23 cellular contexts compared by ENCODE assay signal in genomic region chr11:124915541-124916369, GRCh38. TPM values are rescaled to one million over a fixed set of nuclear protein-coding genes. Genes with fewer than 3 reads are reported as not detected.
DNase-seq lines count a peak whose midpoint lies in the region; ATAC-seq, FAIRE-seq and TF ChIP-seq lines count a peak whose summit lies in the region.
"Had no signal": no experiment of that assay in that cellular context is flagged by ENCODE, and none has a peak within 500 bp of the region (broad histone marks: within the 10 kb centered on the region; RNA-seq: fewer than 3 reads in every experiment).

No MANE protein-coding gene starts in this region.

- no peak overlapping the region for H3K18ac ChIP-seq in IMR-90 (ENCODE audit: low read depth, low read length)

- H4K91ac ChIP-seq in IMR-90 (ENCODE audit: insufficient read depth, low read depth, low read length): no peak overlapping the region; the same call in 1 of the 2 replicates

- H3K4me2 ChIP-seq in IMR-90 (ENCODE audit: low read depth, low read length): no peak overlapping the region

- H3K27me3 ChIP-seq in AG04450 (ENCODE audit: control insufficient read depth, insufficient read depth, low read length): no peaks in the 10 kb centered on the region
- no peaks in the 10 kb centered on the region for H3K27me3 ChIP-seq in IMR-90 (ENCODE audit: control insufficient read depth, insufficient read depth, low read length)
- no peaks in the 10 kb centered on the region for H3K27me3 ChIP-seq in bronchial epithelial cell (ENCODE audit: control insufficient read depth, insufficient read depth, low read length)
- H3K27me3 ChIP-seq: MG63, right atrium auricular region had no signal

- dilution Hi-C loops in IMR-90 (cut with HindIII; ENCODE audit: low sequenced_read_pairs, unreplicated experiment): no loop called here

- H2BK15ac ChIP-seq in IMR-90 (ENCODE audit: low read depth, low read length): peak overlapping the region; percentile 47; the same call in 1 of the 3 replicates

- peaks cover 0 to 3% of the 10 kb centered on the region in 2 experiments; a peak in 1 of 4 replicates for H3K79me1 ChIP-seq in IMR-90 (ENCODE audit: low read depth in 1 of 2, low read length in 2 of 2)

- H3K36me3 ChIP-seq in IMR-90 (ENCODE audit: control insufficient read depth, insufficient read depth, low read length): no peaks in the 10 kb centered on the region
- no peaks in the 10 kb centered on the region for H3K36me3 ChIP-seq in bronchial epithelial cell (ENCODE audit: control insufficient read depth, insufficient read depth, low read length)
- H3K36me3 ChIP-seq in mucosa of descending colon (ENCODE audit: low read depth): no peaks in the 10 kb centered on the region
- H3K36me3 ChIP-seq: esophagus squamous epithelium, MG63, right atrium auricular region, stomach had no signal

- TF ChIP-seq CTCF in AG04450 (IDR thresholded peaks at IDR 0.05; ENCODE audit: low read depth, low read length) (no peak), IMR-90 (conservative IDR thresholded peaks at IDR 0.05; ENCODE audit: low read depth, low read length) (no peak), bronchial epithelial cell (IDR thresholded peaks at IDR 0.05; ENCODE audit: insufficient read depth, low read length, severe bottlenecking) (no peak), mucosa of descending colon (IDR thresholded peaks at IDR 0.05) (no peak)

- peaks cover 24% of the 10 kb centered on the region; the same call in 1 of the 2 replicates for H3K9me1 ChIP-seq in IMR-90 (ENCODE audit: insufficient read depth, low read length)

- peak overlapping the region; percentile 86 for H2BK120ac ChIP-seq in IMR-90 (ENCODE audit: low read depth, low read length)

- no peak overlapping the region for H2AK9ac ChIP-seq in IMR-90 (replicated peaks; ENCODE audit: low read depth, low read length, poor library complexity)

- in situ Hi-C loops in IMR-90 (cut with MboI; ENCODE audit: low sequenced_read_pairs): no loop called here

- POLR2A ChIA-PET in AG04450 (lab: Yijun Ruan, JAX): interaction anchor here (0.6 to 1.5 kb wide), 2 partner anchors 11 to 20 kb away, joined by 3 to 16 read pairs; partner anchors contain the start of gene HEPACAM
- POLR2A ChIA-PET in IMR-90 (lab: Charles Lee; ENCODE audit: unreplicated experiment): no interaction called here

- no peak overlapping the region for H3K56ac ChIP-seq in IMR-90 (ENCODE audit: extremely low read depth, insufficient read depth, low read length)

- H3K9me3 ChIP-seq in AG04450 (ENCODE audit: control insufficient read depth, insufficient read depth, low read length): peaks cover 7% of the 10 kb centered on the region
- H3K9me3 ChIP-seq in IMR-90 (ENCODE audit: control insufficient read depth, insufficient read depth, low read length): peaks cover 4% of the 10 kb centered on the region; the same call in 1 of the 2 replicates
- peaks cover 2% of the 10 kb centered on the region for H3K9me3 ChIP-seq in mucosa of descending colon
- H3K9me3 ChIP-seq: right atrium auricular region had no signal

- H4K20me1 ChIP-seq in IMR-90 (ENCODE audit: insufficient read depth, low read length): no peaks in the 10 kb centered on the region

- no TSS peak for BruUV-seq in IMR-90 (replicated peaks; lab: Mats Ljungman, UMichigan)

- no CpG with 5 or more reads among the region's 3 CpGs for WGBS in IMR-90 (ENCODE audit: extremely low coverage in 2 of 2, insufficient read length in 1 of 2), 2 experiments

- peak overlapping the region; percentile 95 for H2AK5ac ChIP-seq in IMR-90 (ENCODE audit: low read depth, low read length)

- intact Hi-C loops in IMR-90 (cut with micrococcal nuclease) (no loop called here), mucosa of descending colon (cut with DNase I, micrococcal nuclease) (no loop called here)

- peak overlapping the region; percentile 52 for H3K27ac ChIP-seq in AG04450 (ENCODE audit: low read depth, low read length)
- no peak overlapping the region for H3K27ac ChIP-seq in IMR-90 (ENCODE audit: insufficient read depth, low read length)
- H3K27ac ChIP-seq: esophagus squamous epithelium, right atrium auricular region, stomach had no signal

- H2BK20ac ChIP-seq in IMR-90 (ENCODE audit: low read depth, low read length): peak overlapping the region; percentile 73; the same call in 1 of the 2 replicates

- no peak for TF ChIP-seq POLR2A in IMR-90 (IDR thresholded peaks at IDR 0.05; ENCODE audit: low read depth, low read length)

- ATAC-seq in IMR-90 (ENCODE audit: low read depth) (no peak), HG03108 (IDR thresholded peaks at IDR 0.05; ENCODE audit: unreplicated experiment) (no peak), GM18909 (IDR thresholded peaks at IDR 0.05; ENCODE audit: poor library complexity, unreplicated experiment) (no peak), mucosa of descending colon (no peak)

- H3K4me1 ChIP-seq in IMR-90 (ENCODE audit: control insufficient read depth, insufficient read depth, low read length) (peaks cover 6% of the 10 kb centered on the region), mucosa of descending colon (ENCODE audit: low read depth) (no peaks in the 10 kb centered on the region)

- peak overlapping the region; percentile 87 for H3K4ac ChIP-seq in IMR-90 (ENCODE audit: low read depth, low read length)

- CTCF ChIA-PET in AG04450 (lab: Charles Lee): interaction anchor here (1.8 to 2.3 kb wide), 2 partner anchors 20 to 40 kb away, joined by 9 to 11 read pairs; partner anchors contain the start of gene HEPACAM
- CTCF ChIA-PET in IMR-90 (lab: Yijun Ruan, JAX): no interaction called here

- H2BK5ac ChIP-seq in IMR-90 (ENCODE audit: low read depth, low read length, poor library complexity, severe bottlenecking): peak overlapping the region; percentile 35

- H3K4me3 ChIP-seq in AG04450 (ENCODE audit: low read depth, low read length): no peak overlapping the region
- H3K4me3 ChIP-seq in IMR-90 (ENCODE audit: insufficient read depth, low read depth, low read length): no peak overlapping the region
- H3K4me3 ChIP-seq in bronchial epithelial cell (ENCODE audit: low read depth, low read length): no peak overlapping the region
- H3K4me3 ChIP-seq in mucosa of descending colon: no peak overlapping the region
- H3K4me3 ChIP-seq: esophagus squamous epithelium, MG63, right atrium auricular region, stomach had no signal

- H4K8ac ChIP-seq in IMR-90 (ENCODE audit: low read depth in 2 of 2, low read length in 2 of 2): peak overlapping the region in 1 of 2 experiments; percentile 61; a peak in 2 of 4 replicates

- no peak overlapping the region for H3K9ac ChIP-seq in IMR-90 (ENCODE audit: low read depth, low read length)

- no peak for FAIRE-seq in bronchial epithelial cell (lab: Jason Lieb, UNC)
- no peak for FAIRE-seq in HTR-8/SVneo (lab: Jason Lieb, UNC)
- FAIRE-seq: urothelium cell line had no signal

- H4K5ac ChIP-seq in IMR-90 (ENCODE audit: low read depth, low read length): peak overlapping the region; percentile 18; the same call in 1 of the 2 replicates

- DNase-seq in AG04450 (ENCODE audit: low read depth, low spot score): no peak
- peak; percentile 80 for DNase-seq in IMR-90
- peak; percentile 26 for DNase-seq in bronchial epithelial cell (ENCODE audit: low read depth)
- DNase-seq in kidney tubule cell (ENCODE audit: low spot score): peak; percentile 65
- no peak for DNase-seq in HTR-8/SVneo (ENCODE audit: insufficient read length, low spot score)
- DNase-seq in mucosa of descending colon: no peak
- DNase-seq: activated CD4-positive, alpha-beta T cell treated with anti-CD3 and anti-CD28 coated beads for 1 hour; activated CD8-positive, alpha-beta memory T cell treated with anti-CD3 and anti-CD28 coated beads, Interleukin-2, amount 50 U/mL, for 48 hours; esophagus squamous epithelium; H7; hippocampal formation; MG63; midbrain; NCI-H187 treated with DMSO at 0.1 percent for 48 hours; stomach; T1000 had no signal

- H3K14ac ChIP-seq in IMR-90 (replicated peaks; ENCODE audit: low read depth, low read length): peak overlapping the region; percentile 74

- peak overlapping the region; percentile 67; the same call in 1 of the 2 replicates for H3K23ac ChIP-seq in IMR-90 (ENCODE audit: low read depth, low read length)

- TF ChIP-seq RAD21 in IMR-90 (IDR thresholded peaks at IDR 0.05; ENCODE audit: low read length): no peak

- peak overlapping the region; percentile 74 for H2AFZ ChIP-seq in IMR-90 (replicated peaks; ENCODE audit: low read length, poor library complexity)

RNA-seq across cellular contexts. Expression of gene HEPN1, which starts 3.3 kb away (rescaled TPM):
- polyA plus RNA-seq in AG04450 (2011; rRNA removed): 0.06 TPM in 1 of 2 replicates, not detected in the other
- polyA minus RNA-seq in AG04450 (2011; rRNA and poly(A)+ RNA removed): 0.23 and 0.52 TPM in 2 replicates
- total RNA-seq in IMR-90 (2012; rRNA removed): not detected in 2 replicates
- not detected in 2 replicates for polyA plus RNA-seq in IMR-90 (2012; rRNA removed)
- not detected in 2 replicates for polyA plus RNA-seq in IMR-90 (2012; cell fraction: cytosol; rRNA removed)
- polyA plus RNA-seq in IMR-90 (2012; cell fraction: nucleus; rRNA removed; ENCODE audit: low replicate concordance): not detected in 2 replicates
- not detected in 2 replicates for total RNA-seq in bronchial epithelial cell
- total RNA-seq in mucosa of descending colon: not detected
- total RNA-seq: CD4-positive, alpha-beta T cell; esophagus squamous epithelium; H7; kidney epithelial cell; right atrium auricular region; SK-MEL-5; stomach had no signal
- polyA plus RNA-seq: stomach had no signal

RNA-seq across cellular contexts. Expression of gene ROBO4, which starts 18.1 kb away (rescaled TPM):
- polyA plus RNA-seq in AG04450 (2011; rRNA removed) (0.30 and 0.40 TPM in 2 replicates), IMR-90 (2012; rRNA removed) (0.82 and 1.4 TPM in 2 replicates)
- 0.78 and 0.92 TPM in 2 replicates for polyA minus RNA-seq in AG04450 (2011; rRNA and poly(A)+ RNA removed)
- total RNA-seq in IMR-90 (2012; rRNA removed) (0.56 and 0.72 TPM in 2 replicates), bronchial epithelial cell (under 0.01 TPM in 1 of 2 replicates, not detected in the other), mucosa of descending colon (1 to 10 TPM; 4.8 to 8.4 (median 7.9) TPM)
- polyA plus RNA-seq in IMR-90 (2012; cell fraction: cytosol; rRNA removed): 0.55 and 1.0 TPM in 2 replicates
- polyA plus RNA-seq in IMR-90 (2012; cell fraction: nucleus; rRNA removed; ENCODE audit: low replicate concordance): 1.3 and 3.6 TPM in 2 replicates
- total RNA-seq: CD4-positive, alpha-beta T cell; H7; SK-MEL-5 had no signal

RNA-seq across cellular contexts. Expression of gene HEPACAM, which starts 20.1 kb away (rescaled TPM):
- polyA plus RNA-seq in AG04450 (2011; rRNA removed): 0.05 and 0.10 TPM in 2 replicates
- polyA minus RNA-seq in AG04450 (2011; rRNA and poly(A)+ RNA removed): 0.65 and 1.1 TPM in 2 replicates
- total RNA-seq in IMR-90 (2012; rRNA removed): 0.18 TPM in 1 of 2 replicates, not detected in the other
- polyA plus RNA-seq in IMR-90 (2012; rRNA removed): 0.03 and 0.09 TPM in 2 replicates
- 0.02 and 0.23 TPM in 2 replicates for polyA plus RNA-seq in IMR-90 (2012; cell fraction: cytosol; rRNA removed)
- polyA plus RNA-seq in IMR-90 (2012; cell fraction: nucleus; rRNA removed; ENCODE audit: low replicate concordance): 0.12 and 0.19 TPM in 2 replicates
- not detected in 2 replicates for total RNA-seq in bronchial epithelial cell
- total RNA-seq in mucosa of descending colon: under 1 TPM in 1 of 3 donors, not detected in 2; 0.57 TPM
- total RNA-seq: CD4-positive, alpha-beta T cell; esophagus squamous epithelium; H7; SK-MEL-5; stomach had no signal

RNA-seq across cellular contexts. Expression of gene CCDC15, which starts 38.2 kb away (rescaled TPM):
- polyA plus RNA-seq in AG04450 (2011; rRNA removed) (0.73 and 1.1 TPM in 2 replicates), IMR-90 (2012; rRNA removed) (0.69 and 1.1 TPM in 2 replicates)
- 0.60 and 1.5 TPM in 2 replicates for polyA minus RNA-seq in AG04450 (2011; rRNA and poly(A)+ RNA removed)
- total RNA-seq in IMR-90 (2012; rRNA removed) (2.0 and 2.5 TPM in 2 replicates), bronchial epithelial cell (1.1 and 1.8 TPM in 2 replicates), mucosa of descending colon (1 to 10 TPM in 2 of 3 donors, under 1 TPM in 1; 0.73 to 1.8 (median 1.6) TPM)
- 0.12 and 0.24 TPM in 2 replicates for polyA plus RNA-seq in IMR-90 (2012; cell fraction: cytosol; rRNA removed)
- 0.13 and 1.2 TPM in 2 replicates for polyA plus RNA-seq in IMR-90 (2012; cell fraction: nucleus; rRNA removed; ENCODE audit: low replicate concordance)

RNA-seq across cellular contexts. Expression of gene ROBO3, which starts 50.5 kb away (rescaled TPM):
- 28.9 and 38.7 TPM in 2 replicates for polyA plus RNA-seq in AG04450 (2011; rRNA removed)
- polyA minus RNA-seq in AG04450 (2011; rRNA and poly(A)+ RNA removed): 14.9 and 22.3 TPM in 2 replicates
- total RNA-seq in IMR-90 (2012; rRNA removed): 10.3 and 12.0 TPM in 2 replicates
- polyA plus RNA-seq in IMR-90 (2012; rRNA removed): 54.1 and 64.5 TPM in 2 replicates
- polyA plus RNA-seq in IMR-90 (2012; cell fraction: cytosol; rRNA removed): 20.7 and 53.7 TPM in 2 replicates
- 445 and 537 TPM in 2 replicates for polyA plus RNA-seq in IMR-90 (2012; cell fraction: nucleus; rRNA removed; ENCODE audit: low replicate concordance)
- total RNA-seq in bronchial epithelial cell: 29.5 and 30.2 TPM in 2 replicates
- total RNA-seq in mucosa of descending colon: 10 to 100 TPM in 1 of 3 donors, 1 to 10 TPM in 2; 4.0 to 10.3 (median 8.5) TPM

Comparison
In these comparisons a context has a peak if more than half of its experiments do, and no peak if none do; other contexts are left out.
1. DNase-seq: peak in IMR-90 (single experiment), bronchial epithelial cell (single experiment) and kidney tubule cell (single experiment); none in AG04450 (single experiment), HTR-8/SVneo (single experiment) and mucosa of descending colon (0 of 3).